32 cellular contexts compared by ENCODE assay signal in the genomic region with DNA sequence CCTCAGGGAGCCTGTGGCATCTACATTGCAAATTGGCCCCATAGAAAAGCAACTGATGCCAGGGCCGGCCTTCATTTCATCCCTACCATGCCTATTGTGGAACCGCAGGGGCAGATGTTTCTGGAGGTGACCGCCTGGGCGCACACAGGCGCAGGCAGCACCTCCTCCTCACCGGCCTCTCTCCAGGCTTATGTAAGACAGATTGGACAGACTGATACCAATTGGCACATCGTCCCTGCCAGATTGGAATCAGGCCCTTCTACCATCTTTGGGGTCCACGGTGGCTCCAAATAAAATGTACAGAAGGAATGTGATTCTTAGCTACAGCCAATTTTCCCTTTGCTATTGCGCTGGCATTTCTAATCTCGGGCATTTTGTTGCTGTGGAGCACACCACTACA.
"Had no signal": no experiment of that assay in that cellular context is flagged by ENCODE, and none has a peak within 500 bp of the region (broad histone marks: within the 10 kb centered on the region; RNA-seq: fewer than 3 reads in every experiment).

No MANE protein-coding gene starts in this region.

- H3K9ac ChIP-seq: SK-N-SH had no signal

- H3K4me2 ChIP-seq: SK-N-SH had no signal

- H3K36me3 ChIP-seq: ascending aorta, cardiac muscle cell, SJSA1 had no signal

- H3K9me3 ChIP-seq: ascending aorta, SJSA1, SK-N-SH had no signal

- H3K27me3 ChIP-seq: ascending aorta, cardiac muscle cell, SJSA1 had no signal

- H3K4me3 ChIP-seq: ascending aorta, cardiac muscle cell, SJSA1 had no signal

- H3K4me1 ChIP-seq: ascending aorta, SJSA1 had no signal

- DNase-seq: activated CD4-positive, alpha-beta memory T cell treated with anti-CD3 and anti-CD28 coated beads, Interleukin-2, amount 10 ng/mL, durations not matched to agents 7 days and 5 days; activated CD4-positive, alpha-beta T cell treated with anti-CD3 and anti-CD28 coated beads for 1 hour; activated CD4-positive, alpha-beta T cell treated with anti-CD3 and anti-CD28 coated beads for 48 hours; activated CD4-positive, CD25-positive, alpha-beta regulatory T cell; activated CD8-positive, alpha-beta memory T cell treated with anti-CD3 and anti-CD28 coated beads for 24 hours; activated CD8-positive, alpha-beta memory T cell treated with anti-CD3 and anti-CD28 coated beads, Interleukin-2, amount 10 ng/mL, durations not matched to agents 7 days and 5 days; activated CD8-positive, alpha-beta memory T cell treated with anti-CD3 and anti-CD28 coated beads, Interleukin-2, amount 50 U/mL, for 48 hours; activated effector memory CD4-positive, alpha-beta T cell treated with Interleukin-2 at 50 U/mL for 16 hours; activated naive CD4-positive, alpha-beta T cell; activated naive CD4-positive, alpha-beta T cell treated with anti-CD3 and anti-CD28 coated beads, Interleukin-2, amount 50 U/mL, for 16 hours; activated naive CD8-positive, alpha-beta T cell treated with anti-CD3 and anti-CD28 coated beads for 36 hours; activated T-cell treated with anti-CD3 and anti-CD28 coated beads, Interleukin-2, amount 50 U/mL, for 48 hours; amniotic stem cell; NCI-H1092 treated with DMSO at 0.1 percent for 48 hours; NCI-H1417; NCI-H146; NCI-H187; NCI-H2029 treated with DMSO at 0.1 percent for 48 hours; NCI-H226; NCI-H446 treated with DMSO at 0.1 percent for 48 hours; NCI-H524; NCI-H69; NCI-H82; SHP77 treated with DMSO at 0.1 percent for 48 hours; SK-N-SH; T-cell; T-helper 17 cell had no signal

- ATAC-seq: activated CD8-positive, alpha-beta memory T cell treated with anti-CD3 and anti-CD28 coated beads, Interleukin-2, amount 10 ng/mL, durations not matched to agents 7 days and 5 days; Panc1; T-cell; T-helper 17 cell had no signal

- H3K27ac ChIP-seq: ascending aorta, cardiac muscle cell, SJSA1, VCaP had no signal
